In the genomic region with DNA sequence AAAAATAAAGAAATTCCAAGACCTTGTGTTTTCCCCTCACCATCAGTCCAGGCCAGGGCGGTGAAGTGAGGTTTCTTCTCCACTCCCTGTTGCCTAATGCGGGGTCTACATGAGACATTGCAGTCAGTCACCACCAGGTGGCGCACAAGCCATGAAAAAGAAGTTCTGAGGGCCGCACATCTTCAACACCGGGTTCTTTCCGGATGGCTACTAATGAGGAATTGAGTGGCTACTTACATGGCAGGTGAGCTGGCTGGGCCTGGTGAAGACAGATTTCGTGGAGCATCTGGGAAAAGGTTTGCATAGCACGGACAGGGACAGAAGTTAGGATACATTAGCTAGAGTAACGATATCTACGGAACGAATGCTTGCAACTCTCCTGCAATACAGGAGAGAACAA, we compare ENCODE assay signal across 9 cellular contexts. TPM values are rescaled to one million over a fixed set of nuclear protein-coding genes. Genes with fewer than 3 reads are reported as not detected.
DNase-seq lines count a peak whose midpoint lies in the region; ATAC-seq and TF ChIP-seq lines count a peak whose summit lies in the region.
"Had no signal": no experiment of that assay in that cellular context is flagged by ENCODE, and none has a peak within 500 bp of the region (broad histone marks: within the 10 kb centered on the region; RNA-seq: fewer than 3 reads in every experiment).

No MANE protein-coding gene starts in this region.

- H3K4me1 ChIP-seq in PC-9 (replicated peaks; ENCODE audit: insufficient read depth) (peaks cover 34% of the 10 kb centered on the region), esophagus muscularis mucosa (peaks cover 11 to 16% (median 13%) of the 10 kb centered on the region in 4 donors)

- no peaks in the 10 kb centered on the region for H3K36me3 ChIP-seq in PC-9 (ENCODE audit: low read depth)
- H3K36me3 ChIP-seq in esophagus muscularis mucosa = no peaks in the 10 kb centered on the region

- no peaks in the 10 kb centered on the region for H3K9me3 Mint-ChIP-seq in natural killer cell

- TF ChIP-seq EP300 in esophagus muscularis mucosa (IDR thresholded peaks at IDR 0.05) = no peak

- WGBS in esophagus muscularis mucosa = 26% methylated on average over 11 of the region's 11 CpGs

- CTCF ChIA-PET in PC-9 (lab: Charles Lee) = interaction anchor here (1.1 to 1.8 kb wide), 3 partner anchors 58 to 406 kb away, joined by 3 to 8 read pairs (median 3); no protein-coding TSS in a partner anchor

- no peak overlapping the region for H3K4me3 Mint-ChIP-seq in natural killer cell

- H3K4me1 Mint-ChIP-seq in natural killer cell = peaks cover 11 to 15% of the 10 kb centered on the region in 2 donors

- H3K27ac Mint-ChIP-seq in natural killer cell = no peak overlapping the region

- H3K27ac ChIP-seq in PC-9 (no peak overlapping the region), esophagus muscularis mucosa (replicated peaks in 1 of 4) (no peak overlapping the region)

- H3K27me3 ChIP-seq in PC-9 (ENCODE audit: insufficient read depth, low read depth) (no peaks in the 10 kb centered on the region), esophagus muscularis mucosa (peaks cover 0 to 14% (median 4%) of the 10 kb centered on the region in 4 donors)

- H3K9me2 ChIP-seq in PC-9 (ENCODE audit: insufficient read depth) = no peaks in the 10 kb centered on the region

- H3K4me3 ChIP-seq in PC-9 (no peak overlapping the region), esophagus muscularis mucosa (no peak overlapping the region)

- TF ChIP-seq CTCF in PC-9 (conservative IDR thresholded peaks at IDR 0.05) (peak; percentile 95), esophagus muscularis mucosa (IDR thresholded peaks at IDR 0.05) (peak; percentile 79 to 94 (median 85)), natural killer cell (IDR thresholded peaks at IDR 0.05) (peak; percentile 92)

- H3K9me3 ChIP-seq in PC-9 (ENCODE audit: insufficient read depth, low read depth) (no peaks in the 10 kb centered on the region), esophagus muscularis mucosa (no peaks in the 10 kb centered on the region)

- no TSS peak for BruUV-seq in PC-9 (replicated peaks; lab: Mats Ljungman, UMichigan)

- no peaks in the 10 kb centered on the region for H4K20me1 ChIP-seq in PC-9 (ENCODE audit: insufficient read depth)

- H3K79me2 ChIP-seq in PC-9 (ENCODE audit: low read depth) = no peaks in the 10 kb centered on the region

- intact Hi-C loops in PC-9 (cut with micrococcal nuclease; ENCODE audit: unreplicated experiment) (loop anchor here (1.0 to 5.0 kb wide), 6 partner anchors 90 to 405 kb away; no protein-coding TSS in a partner anchor), esophagus muscularis mucosa (cut with DNase I) (loop anchor here (2.0 to 10.0 kb wide), 3 partner anchors 130 to 405 kb away; no protein-coding TSS in a partner anchor), natural killer cell (cut with micrococcal nuclease) (loop anchor here (1.0 to 5.0 kb wide), 4 partner anchors 133 to 406 kb away; no protein-coding TSS in a partner anchor)

- POLR2A ChIA-PET in PC-9 (lab: Charles Lee; ENCODE audit: unreplicated experiment) = no interaction called here

- ATAC-seq in natural killer cell (peak; percentile 12 to 47 (median 24)), HG02973 (IDR thresholded peaks at IDR 0.05; ENCODE audit: unreplicated experiment) (no peak)

- no peaks in the 10 kb centered on the region for H3K36me3 Mint-ChIP-seq in natural killer cell

- DNase-seq in DMS153 (lab: John Stamatoyannopoulos, UW) (peak; percentile 82), Kasumi-1 (lab: John Stamatoyannopoulos, UW) (peak; percentile 67 to 69), PC-9 (peak; percentile 77 to 79), esophagus muscularis mucosa (ENCODE audit: extremely low spot score) (peak; percentile 97), natural killer cell (peak; percentile 81)
- DNase-seq in activated T-cell treated with anti-CD3 and anti-CD28 coated beads, Interleukin-2, amount 50 U/mL, for 1 hour = peak; percentile 85
- DNase-seq in stimulated activated naive CD4-positive, alpha-beta T cell treated with Interleukin-2 at 50 U/mL for 16 hours (lab: John Stamatoyannopoulos, UW) = peak; percentile 71

- no peak overlapping the region for H2AFZ ChIP-seq in PC-9

- peaks cover 24 to 30% of the 10 kb centered on the region in 2 donors for H3K27me3 Mint-ChIP-seq in natural killer cell (ENCODE audit: low read depth in 2 of 2)

- H3K4me2 ChIP-seq in PC-9 = no peak overlapping the region

- TF ChIP-seq POLR2A in esophagus muscularis mucosa (IDR thresholded peaks at IDR 0.05; ENCODE audit: low read depth) = no peak

- H3F3A ChIP-seq in PC-9 (ENCODE audit: insufficient read depth, low read depth) = peaks cover 24% of the 10 kb centered on the region

RNA-seq across cellular contexts. Expression of a gene that starts 15.8 kb away (rescaled TPM):
- total RNA-seq in PC-9 (2021) = 578 and 868 TPM in 2 replicates
- 100 to 1,000 TPM in 2 of 4 donors, 10 to 100 TPM in 2; 68.5 to 190 (median 115) TPM for total RNA-seq in esophagus muscularis mucosa
- 100 to 1,000 TPM in 1 of 3 donors, 10 to 100 TPM in 2; 70.5 to 114 (median 88.9) TPM for total RNA-seq in natural killer cell

RNA-seq across cellular contexts. Expression of a gene that starts 36.3 kb away (rescaled TPM):
- total RNA-seq in PC-9 (2021) (not detected in 2 replicates), esophagus muscularis mucosa (not detected), natural killer cell (not detected)
- total RNA-seq: T-helper 1 cell treated with Interleukin-12 subunit alpha and Interleukin-12 subunit beta and Interleukin-4 antibody, amounts not matched to agents 30 ng/mL and 1 ng/mL, for 36 hours had no signal

RNA-seq across cellular contexts. Expression of a gene that starts 58.9 kb away (rescaled TPM):
- 966 and 1,436 TPM in 2 replicates for total RNA-seq in PC-9 (2021)
- total RNA-seq in esophagus muscularis mucosa = 100 to 1,000 TPM in 2 of 4 donors, 10 to 100 TPM in 2; 82.5 to 214 (median 105) TPM
- 100 to 1,000 TPM; 142 to 200 (median 183) TPM for total RNA-seq in natural killer cell
